ENCODE assay signal across 16 cellular contexts in the genomic region with DNA sequence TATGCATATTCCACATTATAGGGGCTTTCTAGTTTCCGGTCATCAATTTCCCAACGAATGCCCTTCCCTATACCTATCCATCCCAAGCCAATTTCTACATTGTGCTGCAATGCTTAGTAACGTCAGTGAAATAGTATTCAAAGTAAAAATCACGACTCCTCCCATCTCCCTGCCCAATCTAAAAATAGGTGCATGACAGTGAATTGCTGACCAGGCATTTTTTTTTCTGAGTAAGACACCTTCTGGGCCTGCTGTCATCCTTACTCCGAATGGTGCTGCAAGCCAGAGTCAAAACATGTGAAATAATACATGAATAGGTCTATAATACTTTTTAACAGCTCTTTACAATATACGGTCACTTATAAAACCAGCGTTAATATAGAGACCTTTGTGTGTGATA.
A peak's percentile ranks its signal among the peaks of the same experiment; 100 is the strongest.
DNase-seq lines count a peak whose midpoint lies in the region; ATAC-seq and TF ChIP-seq lines count a peak whose summit lies in the region.
"Had no signal": no experiment of that assay in that cellular context is flagged by ENCODE, and none has a peak within 500 bp of the region (broad histone marks: within the 10 kb centered on the region; RNA-seq: fewer than 3 reads in every experiment).

No MANE protein-coding gene starts in this region.

- H2BK120ac ChIP-seq in trophoblast cell (ENCODE audit: insufficient read depth, low read length, poor library complexity) = no peak overlapping the region

- no peaks in the 10 kb centered on the region for H4K20me1 ChIP-seq in GM23338 (replicated peaks; ENCODE audit: insufficient read depth)

- peak overlapping the region; percentile 67 for H2BK12ac ChIP-seq in trophoblast cell (ENCODE audit: low read length)

- H3K23ac ChIP-seq in trophoblast cell (ENCODE audit: low read length) = no peak overlapping the region

- H2AK5ac ChIP-seq in trophoblast cell (ENCODE audit: low read length) = no peak overlapping the region

- peaks cover 13% of the 10 kb centered on the region for H3K4me1 Mint-ChIP-seq in GM23338
- H3K4me1 Mint-ChIP-seq in T-helper 17 cell = peaks cover 7% of the 10 kb centered on the region
- H3K4me1 Mint-ChIP-seq in glutamatergic neuron (ENCODE audit: low read depth, unreplicated experiment) = peaks cover 3% of the 10 kb centered on the region
- H3K4me1 Mint-ChIP-seq: B cell had no signal

- no peak overlapping the region for H4K8ac ChIP-seq in trophoblast cell (ENCODE audit: low read depth, low read length)

- no peak overlapping the region for H4K12ac ChIP-seq in trophoblast cell (ENCODE audit: low read depth, low read length)

- H3K9me3 ChIP-seq in T-helper 17 cell (ENCODE audit: control insufficient read depth, low read length, poor library complexity, severe bottlenecking) (no peaks in the 10 kb centered on the region), trophoblast cell (ENCODE audit: insufficient read depth, low read depth, low read length) (no peaks in the 10 kb centered on the region)

- H3K27me3 ChIP-seq in GM23338 (ENCODE audit: insufficient read depth) = peaks cover 32% of the 10 kb centered on the region
- no peaks in the 10 kb centered on the region for H3K27me3 ChIP-seq in trophoblast cell (ENCODE audit: insufficient read depth, low read length)
- H3K27me3 ChIP-seq in dorsolateral prefrontal cortex = no peaks in the 10 kb centered on the region

- H3K4me1 ChIP-seq in GM23338 (ENCODE audit: insufficient read depth) (peaks cover 14% of the 10 kb centered on the region; the same call in 1 of the 2 replicates), trophoblast cell (ENCODE audit: control insufficient read depth in 1 of 2, insufficient read depth in 2 of 2, low read length in 2 of 2) (peaks cover 10 to 26% of the 10 kb centered on the region in 2 experiments)

- H4K91ac ChIP-seq in trophoblast cell (ENCODE audit: low read depth, low read length) = peak overlapping the region; percentile 71

- no peaks in the 10 kb centered on the region for H3K9me3 Mint-ChIP-seq in GM23338
- H3K9me3 Mint-ChIP-seq in glutamatergic neuron (ENCODE audit: unreplicated experiment) = peaks cover 2% of the 10 kb centered on the region

- peaks cover 3% of the 10 kb centered on the region; the same call in 1 of the 2 replicates for H3K9me2 ChIP-seq in GM23338 (ENCODE audit: insufficient read depth)

- H3K36me3 Mint-ChIP-seq in GM23338 (ENCODE audit: low read depth) (no peaks in the 10 kb centered on the region), T-helper 17 cell (ENCODE audit: low read depth) (peaks cover 2% of the 10 kb centered on the region), glutamatergic neuron (ENCODE audit: unreplicated experiment) (peaks cover 5% of the 10 kb centered on the region)

- H3K79me2 ChIP-seq in GM23338 (replicated peaks; ENCODE audit: insufficient read depth) = no peaks in the 10 kb centered on the region
- H3K79me2 ChIP-seq in trophoblast cell (ENCODE audit: control insufficient read depth, insufficient read depth, low read length, poor library complexity) = no peaks in the 10 kb centered on the region

- no peak overlapping the region for H2BK5ac ChIP-seq in trophoblast cell (ENCODE audit: low read depth, low read length, poor library complexity)

- H3K14ac ChIP-seq in trophoblast cell (ENCODE audit: low read length) = no peak overlapping the region

- H3K4me3 ChIP-seq in GM23338 (no peak overlapping the region), trophoblast cell (ENCODE audit: low read depth, low read length) (no peak overlapping the region), dorsolateral prefrontal cortex (no peak overlapping the region)
- H3K4me3 ChIP-seq: GM23248 had no signal

- no peak overlapping the region; the same call in 2 of the 3 replicates for H3K4me3 Mint-ChIP-seq in GM23338
- peak overlapping the region; percentile 72 for H3K4me3 Mint-ChIP-seq in T-helper 17 cell
- peak overlapping the region; percentile 46 for H3K4me3 Mint-ChIP-seq in glutamatergic neuron (ENCODE audit: unreplicated experiment)
- H3K4me3 Mint-ChIP-seq: B cell had no signal

- H3K18ac ChIP-seq in trophoblast cell (ENCODE audit: low read length) = no peak overlapping the region

- H3K36me3 ChIP-seq in GM23338 (ENCODE audit: insufficient read depth) (no peaks in the 10 kb centered on the region), trophoblast cell (ENCODE audit: control insufficient read depth in 1 of 2, insufficient read depth in 2 of 2, low read length in 2 of 2) (peaks cover 3 to 5% of the 10 kb centered on the region in 2 experiments)

- H3K27me3 Mint-ChIP-seq in GM23338 (ENCODE audit: insufficient read depth, low read depth, poor library complexity) (peaks cover 15% of the 10 kb centered on the region), T-helper 17 cell (no peaks in the 10 kb centered on the region), glutamatergic neuron (ENCODE audit: unreplicated experiment) (peaks cover 4% of the 10 kb centered on the region)

- H3F3A ChIP-seq in GM23338 (replicated peaks; ENCODE audit: low read depth) = 0 out of 2 replicates have a peak, but pooled peaks cover 5% of the 10 kb centered on the region

- H2AFZ ChIP-seq in GM23338 = no peak overlapping the region
- H2AFZ ChIP-seq in trophoblast cell (ENCODE audit: insufficient read depth, low read length, poor library complexity) = no peak overlapping the region
- H2AFZ ChIP-seq: GM23248 had no signal

- DNase-seq in GM23338 (ENCODE audit: low spot score) = peak; percentile 19
- DNase-seq in T-helper 17 cell = no peak
- DNase-seq in glutamatergic neuron = no peak
- DNase-seq in trophoblast cell = no peak
- no peak for DNase-seq in NCI-H2227 (lab: John Stamatoyannopoulos, UW; ENCODE audit: unreplicated experiment)
- no peak for DNase-seq in dorsolateral prefrontal cortex
- DNase-seq in activated T-cell treated with anti-CD3 and anti-CD28 coated beads, Interleukin-2, amount 50 U/mL, for 48 hours = no peak
- DNase-seq: DMS 273 treated with DMSO at 0.1 percent for 48 hours, GF-D8, GM23248, KBM-7, NCI-H1105, NCI-H2081 treated with DMSO at 0.1 percent for 48 hours had no signal

- TF ChIP-seq CTCF in GM23338 (conservative IDR thresholded peaks at IDR 0.05; ENCODE audit: low read depth in 2 of 2) (no peak), glutamatergic neuron (IDR thresholded peaks at IDR 0.05; ENCODE audit: partially characterized antibody, unreplicated experiment) (no peak), dorsolateral prefrontal cortex (IDR thresholded peaks at IDR 0.05 in 54 of 56, conservative IDR thresholded peaks at IDR 0.05 in 2 of 56; ENCODE audit: low read depth in 1 of 56, partially characterized antibody in 56 of 56) (no peak)

- no CpG with 5 or more reads among the region's 7 CpGs for WGBS in trophoblast cell (ENCODE audit: extremely low coverage, insufficient coverage, insufficient read length)

- peaks cover 19% of the 10 kb centered on the region for H3K79me1 ChIP-seq in trophoblast cell (ENCODE audit: low read length)

- no peak for ATAC-seq in GM23338
- ATAC-seq in T-helper 17 cell = no peak
- ATAC-seq: HCT116, Right ventricle myocardium inferior had no signal

- no peak overlapping the region for H3K4me2 ChIP-seq in GM23338
- no peak overlapping the region for H3K4me2 ChIP-seq in trophoblast cell (ENCODE audit: low read length)

- H3K27ac Mint-ChIP-seq in GM23338 = no peak overlapping the region
- no peak overlapping the region for H3K27ac Mint-ChIP-seq in T-helper 17 cell
- H3K27ac Mint-ChIP-seq in glutamatergic neuron (ENCODE audit: unreplicated experiment) = no peak overlapping the region
- H3K27ac Mint-ChIP-seq: B cell had no signal

- H3K4ac ChIP-seq in trophoblast cell (ENCODE audit: low read depth, low read length) = no peak overlapping the region

- no peak overlapping the region for H3K9ac ChIP-seq in trophoblast cell (ENCODE audit: low read length)
- H3K9ac ChIP-seq: GM23248 had no signal

- no peak overlapping the region for H3K27ac ChIP-seq in GM23338 (ENCODE audit: low read depth)
- no peak overlapping the region for H3K27ac ChIP-seq in trophoblast cell (ENCODE audit: low read depth, low read length)
- no peak overlapping the region for H3K27ac ChIP-seq in dorsolateral prefrontal cortex
- H3K27ac ChIP-seq: GM23248 had no signal

- intact Hi-C loops in dorsolateral prefrontal cortex (cut with DNase I) = no loop called here

TF ChIP-seq in GM23338, 12 proteins besides CTCF, POLR2A, EP300 and RAD21 (continues in another document):
- no peak for TF ChIP-seq POLR2AphosphoS5 (IDR thresholded peaks at IDR 0.05; ENCODE audit: low read depth)
- no peak for TF ChIP-seq ZNF114 (CRISPR knock-in tag; IDR thresholded peaks at IDR 0.05)
- TF ChIP-seq NANOG (IDR thresholded peaks at IDR 0.05; ENCODE audit: borderline replicate concordance) = no peak
- no peak for TF ChIP-seq JUNB (IDR thresholded peaks at IDR 0.05; ENCODE audit: unreplicated experiment)
